8 cellular contexts compared by ENCODE assay signal in genomic region chr9:127586537-127586936, GRCh38. TPM values are rescaled to one million over a fixed set of nuclear protein-coding genes. Genes with fewer than 3 reads are reported as not detected.
A peak's percentile ranks its signal among the peaks of the same experiment; 100 is the strongest.
DNase-seq lines count a peak whose midpoint lies in the region; ATAC-seq and TF ChIP-seq lines count a peak whose summit lies in the region.

No MANE protein-coding gene starts in this region.

- no peak overlapping the region for H2BK5ac ChIP-seq in mesenchymal stem cell (ENCODE audit: low read depth, low read length, poor library complexity, severe bottlenecking)

- no peak overlapping the region for H4K91ac ChIP-seq in mesenchymal stem cell (ENCODE audit: low read length)

- H2AFZ ChIP-seq in mesenchymal stem cell (ENCODE audit: low read depth, low read length): no peak overlapping the region

- peaks cover 6% of the 10 kb centered on the region for H3K27me3 Mint-ChIP-seq in activated CD4-positive, alpha-beta memory T cell treated with anti-CD3 and anti-CD28 coated beads for 36 hours
- no peaks in the 10 kb centered on the region for H3K27me3 Mint-ChIP-seq in effector memory CD8-positive, alpha-beta T cell

- no peak overlapping the region for H2AK5ac ChIP-seq in mesenchymal stem cell (ENCODE audit: low read length, severe bottlenecking)

- CTCF ChIA-PET in activated CD4-positive, alpha-beta memory T cell treated with anti-CD3 and anti-CD28 coated beads for 36 hours (lab: Charles Lee): interaction anchor here (0.7 to 6.9 kb wide), 12 partner anchors 15 to 346 kb away, joined by 3 to 86 read pairs (median 4); partner anchors contain the start of gene TOR2A

- H4K8ac ChIP-seq in mesenchymal stem cell (ENCODE audit: low read length): no peak overlapping the region

- no peak overlapping the region for H3K23ac ChIP-seq in mesenchymal stem cell (ENCODE audit: low read length in 2 of 2)

- peaks cover 9% of the 10 kb centered on the region for H3K4me1 Mint-ChIP-seq in activated CD4-positive, alpha-beta memory T cell treated with anti-CD3 and anti-CD28 coated beads for 36 hours (ENCODE audit: low read depth)
- peaks cover 0 to 3% of the 10 kb centered on the region in 2 donors for H3K4me1 Mint-ChIP-seq in effector memory CD8-positive, alpha-beta T cell (ENCODE audit: low read depth in 2 of 2)

- peak; percentile 91 for TF ChIP-seq CTCF in AG09319 (IDR thresholded peaks at IDR 0.05; ENCODE audit: low read depth, low read length)

- H3K4me3 ChIP-seq in H7 (ENCODE audit: insufficient read depth, low read depth, low read length) (no peak overlapping the region), mesenchymal stem cell (ENCODE audit: insufficient read depth in 1 of 2, low read depth in 1 of 2, low read length in 2 of 2) (no peak overlapping the region)

- peak overlapping the region; percentile 52 for H2BK120ac ChIP-seq in mesenchymal stem cell (ENCODE audit: low read depth, low read length)

- H3K4me2 ChIP-seq in mesenchymal stem cell (ENCODE audit: low read length, poor library complexity, severe bottlenecking): no peak overlapping the region

- no peak overlapping the region for H3K4me3 Mint-ChIP-seq in activated CD4-positive, alpha-beta memory T cell treated with anti-CD3 and anti-CD28 coated beads for 36 hours
- no peak overlapping the region for H3K4me3 Mint-ChIP-seq in effector memory CD8-positive, alpha-beta T cell

- peak; percentile 60 for ATAC-seq in effector memory CD8-positive, alpha-beta T cell (replicated peaks)
- ATAC-seq in stimulated activated naive CD8-positive, alpha-beta T cell treated with anti-CD3 and anti-CD28 coated beads, Interleukin-15, Interleukin-2, amounts not matched to agents 100 U/mL and 50 U/mL, for 24 hours: peak; percentile 63
- no peak for ATAC-seq in HG02884 (IDR thresholded peaks at IDR 0.05; ENCODE audit: unreplicated experiment)

- no peak overlapping the region for H3K27ac ChIP-seq in mesenchymal stem cell (ENCODE audit: low read length, poor library complexity, severe bottlenecking)

- WGBS in mesenchymal stem cell: 67% methylated on average over 5 of the region's 5 CpGs

- no peaks in the 10 kb centered on the region for H3K36me3 Mint-ChIP-seq in activated CD4-positive, alpha-beta memory T cell treated with anti-CD3 and anti-CD28 coated beads for 36 hours
- no peaks in the 10 kb centered on the region for H3K36me3 Mint-ChIP-seq in effector memory CD8-positive, alpha-beta T cell (ENCODE audit: insufficient read depth)

- no peak overlapping the region for H2BK12ac ChIP-seq in mesenchymal stem cell (ENCODE audit: low read length in 2 of 2)

- intact Hi-C loops in activated CD4-positive, alpha-beta memory T cell treated with anti-CD3 and anti-CD28 coated beads for 36 hours (cut with micrococcal nuclease): loop anchor here (1.0 kb wide), 1 partner anchor 82 kb away; no protein-coding TSS in a partner anchor

- POLR2A ChIA-PET in activated CD4-positive, alpha-beta memory T cell treated with anti-CD3 and anti-CD28 coated beads for 36 hours (lab: Charles Lee): no interaction called here

- no peaks in the 10 kb centered on the region for H3K27me3 ChIP-seq in H7 (ENCODE audit: control insufficient read depth, insufficient read depth, low read length)
- H3K27me3 ChIP-seq in mesenchymal stem cell (ENCODE audit: control insufficient read depth in 1 of 2, insufficient read depth in 1 of 2, low read length in 2 of 2): no peaks in the 10 kb centered on the region

- no peak overlapping the region for H3K18ac ChIP-seq in mesenchymal stem cell (ENCODE audit: low read depth in 1 of 2, low read length in 2 of 2)

- H3K4ac ChIP-seq in mesenchymal stem cell (ENCODE audit: low read depth in 1 of 2, low read length in 2 of 2): no peak overlapping the region

- H3K9ac ChIP-seq in mesenchymal stem cell (ENCODE audit: low read length): peak overlapping the region; percentile 54

- no peak overlapping the region for H3K27ac Mint-ChIP-seq in activated CD4-positive, alpha-beta memory T cell treated with anti-CD3 and anti-CD28 coated beads for 36 hours
- no peak overlapping the region for H3K27ac Mint-ChIP-seq in effector memory CD8-positive, alpha-beta T cell

- DNase-seq in AG09319 (ENCODE audit: extremely low read depth, low read depth) (no peak), H7 (peak; percentile 86), NCI-H748 treated with DMSO at 0.1 percent for 48 hours (lab: John Stamatoyannopoulos, UW) (peak; percentile 43), mesenchymal stem cell (peak; percentile 85)
- peak; percentile 71 for DNase-seq in activated CD4-positive, alpha-beta memory T cell treated with anti-CD3 and anti-CD28 coated beads for 36 hours
- DNase-seq in effector memory CD8-positive, alpha-beta T cell: peak; percentile 47 to 55 (median 52)
- DNase-seq in stimulated activated naive CD8-positive, alpha-beta T cell treated with anti-CD3 and anti-CD28 coated beads, Interleukin-15, Interleukin-2, amounts not matched to agents 100 U/mL and 50 U/mL, for 24 hours: peak; percentile 72

- H3K79me1 ChIP-seq in mesenchymal stem cell (replicated peaks; ENCODE audit: low read length, poor library complexity, severe bottlenecking): peaks cover 11% of the 10 kb centered on the region

- H3K14ac ChIP-seq in mesenchymal stem cell (ENCODE audit: low read length in 2 of 2): no peak overlapping the region

- H2BK15ac ChIP-seq in mesenchymal stem cell (ENCODE audit: low read depth, poor library complexity, severe bottlenecking): no peak overlapping the region

- no peaks in the 10 kb centered on the region for H3K9me3 Mint-ChIP-seq in activated CD4-positive, alpha-beta memory T cell treated with anti-CD3 and anti-CD28 coated beads for 36 hours
- H3K9me3 Mint-ChIP-seq in effector memory CD8-positive, alpha-beta T cell: no peaks in the 10 kb centered on the region

- no peaks in the 10 kb centered on the region for H3K36me3 ChIP-seq in H7 (replicated peaks; ENCODE audit: control insufficient read depth, insufficient read depth, low read length)
- H3K36me3 ChIP-seq in mesenchymal stem cell (ENCODE audit: control insufficient read depth in 1 of 2, insufficient read depth in 2 of 2, low read depth in 1 of 2, low read length in 2 of 2): peaks cover 0 to 8% of the 10 kb centered on the region in 2 experiments

- peaks cover 7% of the 10 kb centered on the region for H3K4me1 ChIP-seq in mesenchymal stem cell (ENCODE audit: control insufficient read depth, insufficient read depth, low read depth, low read length)

- H3K9me3 ChIP-seq in mesenchymal stem cell (ENCODE audit: control insufficient read depth, low read length): no peaks in the 10 kb centered on the region

RNA-seq across cellular contexts. Expression of gene STXBP1, which starts 25.5 kb away (rescaled TPM):
- 5.9 and 12.0 TPM in 2 replicates for total RNA-seq in H7 (2014; rRNA removed; shearing (Covaris generic))
- total RNA-seq in activated CD4-positive, alpha-beta memory T cell treated with anti-CD3 and anti-CD28 coated beads for 36 hours: 10 to 100 TPM; 27.3 to 27.8 TPM
- polyA plus RNA-seq in mesenchymal stem cell (2013, experiment 1 of 2): 41.1 TPM
- 40.3 TPM for polyA plus RNA-seq in mesenchymal stem cell (2013, experiment 2 of 2)
